Comparison of ENCODE assay signal across 14 cellular contexts in genomic region chr7:158366916-158367633, GRCh38.
"Had no signal": no experiment of that assay in that cellular context is flagged by ENCODE, and none has a peak within 500 bp of the region (broad histone marks: within the 10 kb centered on the region; RNA-seq: fewer than 3 reads in every experiment).

No MANE protein-coding gene starts in this region.

- H3K4me1 ChIP-seq: foreskin keratinocyte, pancreas, tibial artery had no signal

- H3K4me3 ChIP-seq: coronary artery, pancreas, tibial artery had no signal

- DNase-seq: activated CD4-positive, alpha-beta T cell treated with anti-CD3 and anti-CD28 coated beads, Interleukin-2, amount 50 U/mL, for 4 hours; activated CD8-positive, alpha-beta memory T cell treated with anti-CD3 and anti-CD28 coated beads, Interleukin-2, amount 50 U/mL, for 48 hours; activated naive CD4-positive, alpha-beta T cell treated with anti-CD3 and anti-CD28 coated beads, Interleukin-2, amount 10 ng/mL, durations not matched to agents 7 days and 5 days; activated T-cell treated with anti-CD3 and anti-CD28 coated beads, Interleukin-2, amount 50 U/mL, for 4 hours; effector memory CD4-positive, alpha-beta T cell; foreskin keratinocyte; kidney; mammary epithelial cell; right cardiac atrium; stimulated activated CD4-positive, alpha-beta T cell treated with anti-CD3 and anti-CD28 coated beads, Interleukin-1b, Interleukin-23, amount 100 ng/mL, for 48 hours; T-helper 9 cell had no signal

- H3K9me3 ChIP-seq: pancreas, tibial artery had no signal

- H3K27ac ChIP-seq: coronary artery, foreskin keratinocyte, pancreas, tibial artery had no signal

- H3K36me3 ChIP-seq: pancreas, tibial artery had no signal

- H3K27me3 ChIP-seq: foreskin keratinocyte, pancreas had no signal
